ENCODE assay signal across 8 cellular contexts in genomic region chr3:6560259-6560658, GRCh38.
"Had no signal": no experiment of that assay in that cellular context is flagged by ENCODE, and none has a peak within 500 bp of the region (broad histone marks: within the 10 kb centered on the region; RNA-seq: fewer than 3 reads in every experiment).

No MANE protein-coding gene starts in this region.

- ATAC-seq: GM12878 had no signal

- DNase-seq: GDM1, GF-D8 had no signal

- FAIRE-seq: G401.6, GM12878, GM12891, GM12892, GM18507, GM19239 had no signal

- H3K4me3 ChIP-seq: GM12878 had no signal
